In genomic region chr3:55407426-55407820, GRCh38 we compare ENCODE assay signal across 22 cellular contexts.
DNase-seq lines count a peak whose midpoint lies in the region; ATAC-seq and TF ChIP-seq lines count a peak whose summit lies in the region.
"Had no signal": no experiment of that assay in that cellular context is flagged by ENCODE, and none has a peak within 500 bp of the region (broad histone marks: within the 10 kb centered on the region; RNA-seq: fewer than 3 reads in every experiment).

No MANE protein-coding gene starts in this region.

- WGBS in mammary epithelial cell (ENCODE audit: low coverage, missing lambda C conversion rate) = 21% methylated on average over 1 of the region's 1 CpG
- WGBS in IMR-90 (ENCODE audit: extremely low coverage in 2 of 2, insufficient read length in 1 of 2), 2 experiments = no CpG with 5 or more reads among the region's 1 CpG
- WGBS in smooth muscle cell (ENCODE audit: low lambda C conversion rate) = 97% methylated on average over 1 of the region's 1 CpG

- H3K27me3 Mint-ChIP-seq in MCF 10A (ENCODE audit: insufficient read depth, unreplicated experiment) = no peaks in the 10 kb centered on the region
- H3K27me3 Mint-ChIP-seq: CD4-positive, CD25-positive, alpha-beta regulatory T cell; CD8-positive, alpha-beta memory T cell had no signal

- peak overlapping the region; percentile 90 for H2BK15ac ChIP-seq in IMR-90 (ENCODE audit: low read depth, low read length)

- H3K9me3 ChIP-seq in mammary epithelial cell (replicated peaks; ENCODE audit: insufficient read depth, low read length) (no peaks in the 10 kb centered on the region), IMR-90 (ENCODE audit: control insufficient read depth, insufficient read depth, low read length) (no peaks in the 10 kb centered on the region), RWPE2 (ENCODE audit: severe bottlenecking) (no peaks in the 10 kb centered on the region), smooth muscle cell (replicated peaks; ENCODE audit: low read depth) (no peaks in the 10 kb centered on the region), A673 (ENCODE audit: low read depth, low read length, poor library complexity, severe bottlenecking) (no peaks in the 10 kb centered on the region)
- H3K9me3 ChIP-seq: A549, BE2C had no signal

- no peak for TF ChIP-seq POLR2A in IMR-90 (IDR thresholded peaks at IDR 0.05; ENCODE audit: low read depth, low read length)

- H3K27ac Mint-ChIP-seq in MCF 10A (ENCODE audit: low read depth, unreplicated experiment) = no peak overlapping the region
- H3K27ac Mint-ChIP-seq: CD4-positive, CD25-positive, alpha-beta regulatory T cell; CD8-positive, alpha-beta memory T cell; GM23338 had no signal

- no peaks in the 10 kb centered on the region for H3K27me3 ChIP-seq in mammary epithelial cell (ENCODE audit: insufficient read depth, low read length)
- no peaks in the 10 kb centered on the region for H3K27me3 ChIP-seq in IMR-90 (ENCODE audit: control insufficient read depth, insufficient read depth, low read length)
- H3K27me3 ChIP-seq in RWPE2 (ENCODE audit: insufficient read depth, poor library complexity, severe bottlenecking) = no peaks in the 10 kb centered on the region
- H3K27me3 ChIP-seq in smooth muscle cell (ENCODE audit: low read depth) = no peaks in the 10 kb centered on the region
- no peaks in the 10 kb centered on the region for H3K27me3 ChIP-seq in A673 (replicated peaks; ENCODE audit: insufficient read depth, low read depth, low read length, poor library complexity)
- H3K27me3 ChIP-seq: BE2C had no signal

- peak overlapping the region; percentile 6; the same call in 1 of the 2 replicates for H3K18ac ChIP-seq in IMR-90 (ENCODE audit: low read depth, low read length)

- no peak for ATAC-seq in IMR-90 (ENCODE audit: low read depth)
- ATAC-seq in RWPE2 (ENCODE audit: low read depth) = no peak
- no peak for ATAC-seq in GM19035 (IDR thresholded peaks at IDR 0.05; ENCODE audit: unreplicated experiment)
- ATAC-seq: A549, GM23338 had no signal

- H3K27ac ChIP-seq in mammary epithelial cell (ENCODE audit: insufficient read depth, low read depth, low read length) = no peak overlapping the region
- H3K27ac ChIP-seq in IMR-90 (ENCODE audit: insufficient read depth, low read length) = no peak overlapping the region
- peak overlapping the region; percentile 34 for H3K27ac ChIP-seq in RWPE2 (ENCODE audit: poor library complexity, severe bottlenecking)
- H3K27ac ChIP-seq in smooth muscle cell (ENCODE audit: low read depth) = peak overlapping the region; percentile 14
- H3K27ac ChIP-seq in A673 (ENCODE audit: low read depth, low read length, poor library complexity, severe bottlenecking) = no peak overlapping the region
- no peak overlapping the region for H3K27ac ChIP-seq in substantia nigra (ENCODE audit: low read depth, low read length, poor library complexity, severe bottlenecking)
- H3K27ac ChIP-seq: 22Rv1, A549, HL-60, KMS-11 had no signal

- TF ChIP-seq CTCF in mammary epithelial cell (conservative IDR thresholded peaks at IDR 0.05 in 1 of 2, IDR thresholded peaks at IDR 0.05 in 1 of 2; ENCODE audit: extremely low read depth in 1 of 2, insufficient read depth in 1 of 2, low read depth in 1 of 2, low read length in 2 of 2) (no peak), MCF 10A (IDR thresholded peaks at IDR 0.05; ENCODE audit: unreplicated experiment) (no peak), IMR-90 (conservative IDR thresholded peaks at IDR 0.05; ENCODE audit: low read depth, low read length) (no peak), RWPE2 (IDR thresholded peaks at IDR 0.05; ENCODE audit: poor library complexity, severe bottlenecking) (no peak), smooth muscle cell (IDR thresholded peaks at IDR 0.05; ENCODE audit: borderline replicate concordance, insufficient read depth, poor library complexity, severe bottlenecking) (no peak), A673 (conservative IDR thresholded peaks at IDR 0.05; ENCODE audit: low read depth, low read length) (no peak)

- peak overlapping the region; percentile 66; the same call in 1 of the 2 replicates for H4K91ac ChIP-seq in IMR-90 (ENCODE audit: insufficient read depth, low read depth, low read length)

- no peak for TF ChIP-seq RAD21 in IMR-90 (IDR thresholded peaks at IDR 0.05; ENCODE audit: low read length)

- H4K5ac ChIP-seq in IMR-90 (ENCODE audit: low read depth, low read length) = no peak overlapping the region; the same call in 1 of the 2 replicates

- peak overlapping the region; percentile 20; the same call in 1 of the 2 replicates for H2AK5ac ChIP-seq in IMR-90 (ENCODE audit: low read depth, low read length)

- H3K9me1 ChIP-seq in IMR-90 (ENCODE audit: insufficient read depth, low read length) = peaks cover 8% of the 10 kb centered on the region

- H2BK120ac ChIP-seq in IMR-90 (ENCODE audit: low read depth, low read length) = peak overlapping the region; percentile 70; the same call in 1 of the 2 replicates

- H3K4me1 Mint-ChIP-seq in MCF 10A (ENCODE audit: insufficient read depth, unreplicated experiment) = no peaks in the 10 kb centered on the region
- H3K4me1 Mint-ChIP-seq: CD4-positive, CD25-positive, alpha-beta regulatory T cell; CD8-positive, alpha-beta memory T cell; GM23338 had no signal

- no peak overlapping the region for H3K4me3 Mint-ChIP-seq in MCF 10A (ENCODE audit: unreplicated experiment)
- H3K4me3 Mint-ChIP-seq: CD4-positive, CD25-positive, alpha-beta regulatory T cell; CD8-positive, alpha-beta memory T cell; GM23338 had no signal

- H2AFZ ChIP-seq in mammary epithelial cell (ENCODE audit: low read depth, low read length) = peak overlapping the region; percentile 9
- peak overlapping the region; percentile 58 for H2AFZ ChIP-seq in IMR-90 (replicated peaks; ENCODE audit: low read length, poor library complexity)
- no peak overlapping the region for H2AFZ ChIP-seq in smooth muscle cell (ENCODE audit: low read depth)
- H2AFZ ChIP-seq: GM23338 had no signal

- CTCF ChIA-PET in mammary epithelial cell (lab: Charles Lee; ENCODE audit: low non-redundant PET) = no interaction called here
- CTCF ChIA-PET in MCF 10A (lab: Yijun Ruan, JAX) = no interaction called here
- CTCF ChIA-PET in IMR-90 (lab: Yijun Ruan, JAX) = no interaction called here
- CTCF ChIA-PET in A673 (lab: Charles Lee) = no interaction called here

- dilution Hi-C loops in mammary epithelial cell (cut with HindIII; ENCODE audit: low sequenced_read_pairs) (no loop called here), IMR-90 (cut with HindIII; ENCODE audit: low sequenced_read_pairs, unreplicated experiment) (no loop called here)

- H3K14ac ChIP-seq in IMR-90 (replicated peaks; ENCODE audit: low read depth, low read length) = peak overlapping the region; percentile 78

- H3F3A ChIP-seq in smooth muscle cell (ENCODE audit: low read depth) = peaks cover 2% of the 10 kb centered on the region

- intact Hi-C loops in mammary epithelial cell (cut with micrococcal nuclease) (loop anchor here (5.0 kb wide), 1 partner anchor 550 kb away; no protein-coding TSS in a partner anchor), MCF 10A (cut with micrococcal nuclease) (no loop called here), IMR-90 (cut with micrococcal nuclease) (no loop called here), A673 (cut with micrococcal nuclease; ENCODE audit: unreplicated experiment) (no loop called here)

- peaks cover 5% of the 10 kb centered on the region for H3K36me3 Mint-ChIP-seq in MCF 10A (ENCODE audit: insufficient read depth, unreplicated experiment)
- H3K36me3 Mint-ChIP-seq: CD4-positive, CD25-positive, alpha-beta regulatory T cell; CD8-positive, alpha-beta memory T cell had no signal

- H3K4me2 ChIP-seq in mammary epithelial cell (ENCODE audit: insufficient read depth, low read depth, low read length) (peak overlapping the region; percentile 20), IMR-90 (ENCODE audit: low read depth, low read length) (no peak overlapping the region), smooth muscle cell (no peak overlapping the region)
- H3K4me2 ChIP-seq: A549, GM23338, KMS-11 had no signal

- peak overlapping the region; percentile 80 for H3K4ac ChIP-seq in IMR-90 (ENCODE audit: low read depth, low read length)

- peak overlapping the region in 1 of 2 experiments; percentile 56; a peak in 1 of 4 replicates for H4K8ac ChIP-seq in IMR-90 (ENCODE audit: low read depth in 2 of 2, low read length in 2 of 2)

- peaks cover 15% of the 10 kb centered on the region for H3K4me1 ChIP-seq in mammary epithelial cell (ENCODE audit: insufficient read depth, low read length)
- H3K4me1 ChIP-seq in IMR-90 (ENCODE audit: control insufficient read depth, insufficient read depth, low read length) = peaks cover 9% of the 10 kb centered on the region; the same call in 1 of the 2 replicates
- no peaks in the 10 kb centered on the region for H3K4me1 ChIP-seq in RWPE2 (ENCODE audit: insufficient read depth, poor library complexity, severe bottlenecking)
- H3K4me1 ChIP-seq in smooth muscle cell (ENCODE audit: low read depth) = no peaks in the 10 kb centered on the region
- no peaks in the 10 kb centered on the region for H3K4me1 ChIP-seq in A673 (ENCODE audit: insufficient read depth, low read length, poor library complexity, severe bottlenecking)
- H3K4me1 ChIP-seq: A549, BE2C had no signal

- H2AK9ac ChIP-seq in IMR-90 (replicated peaks; ENCODE audit: low read depth, low read length, poor library complexity) = peak overlapping the region; percentile 31

- H3K79me1 ChIP-seq in IMR-90 (ENCODE audit: low read depth in 1 of 2, low read length in 2 of 2) = no peaks in the 10 kb centered on the region

- in situ Hi-C loops in mammary epithelial cell (cut with MboI; ENCODE audit: low sequenced_read_pairs in 2 of 2) = no loop called here
- in situ Hi-C loops in IMR-90 (cut with MboI; ENCODE audit: low sequenced_read_pairs) = no loop called here

- H3K23ac ChIP-seq in IMR-90 (ENCODE audit: low read depth, low read length) = peak overlapping the region; percentile 80

- POLR2A ChIA-PET in MCF 10A (lab: Yijun Ruan, JAX) = no interaction called here
- POLR2A ChIA-PET in IMR-90 (lab: Charles Lee; ENCODE audit: unreplicated experiment) = no interaction called here
- POLR2A ChIA-PET in A673 (lab: Charles Lee; ENCODE audit: low non-redundant PET) = no interaction called here

- no peaks in the 10 kb centered on the region for H3K36me3 ChIP-seq in mammary epithelial cell (ENCODE audit: insufficient read depth, low read length)
- H3K36me3 ChIP-seq in IMR-90 (ENCODE audit: control insufficient read depth, insufficient read depth, low read length) = no peaks in the 10 kb centered on the region
- no peaks in the 10 kb centered on the region for H3K36me3 ChIP-seq in RWPE2 (ENCODE audit: low read depth)
- no peaks in the 10 kb centered on the region for H3K36me3 ChIP-seq in smooth muscle cell (ENCODE audit: low read depth)
- no peaks in the 10 kb centered on the region for H3K36me3 ChIP-seq in A673 (ENCODE audit: insufficient read depth, low read length, poor library complexity, severe bottlenecking)
- H3K36me3 ChIP-seq: BE2C had no signal

- no TSS peak for BruUV-seq in mammary epithelial cell (replicated peaks; lab: Mats Ljungman, UMichigan)
- no TSS peak for BruUV-seq in MCF 10A (replicated peaks; lab: Mats Ljungman, UMichigan)
- no TSS peak for BruUV-seq in IMR-90 (replicated peaks; lab: Mats Ljungman, UMichigan)
- no TSS peak for BruUV-seq in A673 (replicated peaks; lab: Mats Ljungman, UMichigan)

- no peaks in the 10 kb centered on the region for H4K20me1 ChIP-seq in mammary epithelial cell (ENCODE audit: insufficient read depth, low read length)
- no peaks in the 10 kb centered on the region for H4K20me1 ChIP-seq in IMR-90 (ENCODE audit: insufficient read depth, low read length)
- no peaks in the 10 kb centered on the region for H4K20me1 ChIP-seq in smooth muscle cell (ENCODE audit: low read depth)

- peak overlapping the region; percentile 75; the same call in 1 of the 2 replicates for H2BK20ac ChIP-seq in IMR-90 (ENCODE audit: low read depth, low read length)

- H3K79me2 ChIP-seq in mammary epithelial cell (ENCODE audit: insufficient read depth, low read length) (no peaks in the 10 kb centered on the region), smooth muscle cell (ENCODE audit: low read depth) (no peaks in the 10 kb centered on the region)

- DNase-seq in mammary epithelial cell (peak; percentile 47), MCF 10A (ENCODE audit: unreplicated experiment) (no peak), IMR-90 (no peak), RWPE2 (ENCODE audit: low spot score) (no peak), smooth muscle cell (lab: John Stamatoyannopoulos, UW; ENCODE audit: unreplicated experiment) (no peak), A673 (ENCODE audit: low spot score) (no peak), substantia nigra (lab: John Stamatoyannopoulos, UW) (no peak)
- DNase-seq: BE2C; C1 segment of cervical spinal cord; CD4-positive, CD25-positive, alpha-beta regulatory T cell; CD8-positive, alpha-beta memory T cell; COR-L47; DMS 273 treated with DMSO at 0.1 percent for 48 hours; DMS53; DND-41; HCEC 1CT had no signal

- no peak overlapping the region for H3K56ac ChIP-seq in IMR-90 (ENCODE audit: extremely low read depth, insufficient read depth, low read length)

- no peak overlapping the region for H3K9ac ChIP-seq in mammary epithelial cell (ENCODE audit: insufficient read depth, low read length)
- no peak overlapping the region for H3K9ac ChIP-seq in IMR-90 (ENCODE audit: low read depth, low read length)
- no peak overlapping the region for H3K9ac ChIP-seq in smooth muscle cell (ENCODE audit: low read depth)
- H3K9ac ChIP-seq: KMS-11 had no signal

- H3K4me3 ChIP-seq in mammary epithelial cell (replicated peaks in 1 of 3; ENCODE audit: insufficient read depth in 1 of 3, low read depth in 2 of 3, low read length in 3 of 3) = no peak overlapping the region
- H3K4me3 ChIP-seq in IMR-90 (ENCODE audit: insufficient read depth, low read depth, low read length) = no peak overlapping the region
- H3K4me3 ChIP-seq in RWPE2 (ENCODE audit: severe bottlenecking) = no peak overlapping the region
- no peak overlapping the region for H3K4me3 ChIP-seq in smooth muscle cell
- H3K4me3 ChIP-seq in A673 (ENCODE audit: low read depth, low read length, poor library complexity, severe bottlenecking) = no peak overlapping the region
- H3K4me3 ChIP-seq: A549, GM23338 had no signal

- H2BK5ac ChIP-seq in IMR-90 (ENCODE audit: low read depth, low read length, poor library complexity, severe bottlenecking) = peak overlapping the region; percentile 58

- H3K9me3 Mint-ChIP-seq in MCF 10A (ENCODE audit: unreplicated experiment) = no peaks in the 10 kb centered on the region
- H3K9me3 Mint-ChIP-seq: GM23338 had no signal

Comparison
In these comparisons a context has a peak if more than half of its experiments do, and no peak if none do; other contexts are left out.
1. H3K27ac ChIP-seq: peak in RWPE2 (single experiment) and smooth muscle cell (single experiment); none in mammary epithelial cell (single experiment), IMR-90 (single experiment), A673 (single experiment) and substantia nigra (single experiment).